Comparison of ENCODE assay signal across 1 cellular context in the genomic region with DNA sequence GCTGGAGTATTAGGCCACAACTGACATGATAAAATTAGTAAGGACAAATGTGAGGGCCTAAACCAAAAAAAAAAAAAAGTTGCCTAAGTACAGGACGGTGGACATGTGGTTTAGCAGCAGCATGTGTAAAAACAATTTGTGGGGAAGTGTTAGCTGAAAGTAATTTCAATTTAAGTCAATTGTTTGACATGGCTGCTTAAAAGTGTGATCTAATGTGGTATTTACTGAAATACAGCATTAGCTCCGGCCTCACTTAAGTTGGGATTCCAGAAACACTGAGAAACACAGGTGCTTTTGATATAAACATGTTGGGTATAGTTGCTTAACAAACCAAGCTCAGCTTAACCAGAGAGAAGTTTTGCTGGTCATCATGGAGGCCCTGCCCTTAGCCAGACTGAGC.
TF ChIP-seq lines count a peak whose summit lies in the region.

No MANE protein-coding gene starts in this region.

TF ChIP-seq in GM12878, 131 proteins besides CTCF, POLR2A, EP300 and RAD21 (continued from another document):
- TF ChIP-seq, protein P1, sequence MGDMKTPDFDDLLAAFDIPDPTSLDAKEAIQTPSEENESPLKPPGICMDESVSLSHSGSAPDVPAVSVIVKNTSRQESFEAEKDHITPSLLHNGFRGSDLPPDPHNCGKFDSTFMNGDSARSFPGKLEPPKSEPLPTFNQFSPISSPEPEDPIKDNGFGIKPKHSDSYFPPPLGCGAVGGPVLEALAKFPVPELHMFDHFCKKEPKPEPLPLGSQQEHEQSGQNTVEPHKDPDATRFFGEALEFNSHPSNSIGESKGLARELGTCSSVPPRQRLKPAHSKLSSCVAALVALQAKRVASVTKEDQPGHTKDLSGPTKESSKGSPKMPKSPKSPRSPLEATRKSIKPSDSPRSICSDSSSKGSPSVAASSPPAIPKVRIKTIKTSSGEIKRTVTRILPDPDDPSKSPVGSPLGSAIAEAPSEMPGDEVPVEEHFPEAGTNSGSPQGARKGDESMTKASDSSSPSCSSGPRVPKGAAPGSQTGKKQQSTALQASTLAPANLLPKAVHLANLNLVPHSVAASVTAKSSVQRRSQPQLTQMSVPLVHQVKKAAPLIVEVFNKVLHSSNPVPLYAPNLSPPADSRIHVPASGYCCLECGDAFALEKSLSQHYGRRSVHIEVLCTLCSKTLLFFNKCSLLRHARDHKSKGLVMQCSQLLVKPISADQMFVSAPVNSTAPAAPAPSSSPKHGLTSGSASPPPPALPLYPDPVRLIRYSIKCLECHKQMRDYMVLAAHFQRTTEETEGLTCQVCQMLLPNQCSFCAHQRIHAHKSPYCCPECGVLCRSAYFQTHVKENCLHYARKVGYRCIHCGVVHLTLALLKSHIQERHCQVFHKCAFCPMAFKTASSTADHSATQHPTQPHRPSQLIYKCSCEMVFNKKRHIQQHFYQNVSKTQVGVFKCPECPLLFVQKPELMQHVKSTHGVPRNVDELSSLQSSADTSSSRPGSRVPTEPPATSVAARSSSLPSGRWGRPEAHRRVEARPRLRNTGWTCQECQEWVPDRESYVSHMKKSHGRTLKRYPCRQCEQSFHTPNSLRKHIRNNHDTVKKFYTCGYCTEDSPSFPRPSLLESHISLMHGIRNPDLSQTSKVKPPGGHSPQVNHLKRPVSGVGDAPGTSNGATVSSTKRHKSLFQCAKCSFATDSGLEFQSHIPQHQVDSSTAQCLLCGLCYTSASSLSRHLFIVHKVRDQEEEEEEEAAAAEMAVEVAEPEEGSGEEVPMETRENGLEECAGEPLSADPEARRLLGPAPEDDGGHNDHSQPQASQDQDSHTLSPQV (IDR thresholded peaks at IDR 0.05): peak; percentile 17; the same call in 1 of the 2 replicates
- no peak for TF ChIP-seq KAT2A (conservative IDR thresholded peaks at IDR 0.05; ENCODE audit: control insufficient read depth, low read depth, low read length)
- no peak for TF ChIP-seq JUND (IDR thresholded peaks at IDR 0.05; ENCODE audit: low read depth, low read length)
- TF ChIP-seq SMAD5 (IDR thresholded peaks at IDR 0.05; ENCODE audit: low read depth): no peak
- no peak for TF ChIP-seq MTA3 (IDR thresholded peaks at IDR 0.05; ENCODE audit: borderline replicate concordance, low read length)
